ENCODE assay signal across 8 cellular contexts in the genomic region with DNA sequence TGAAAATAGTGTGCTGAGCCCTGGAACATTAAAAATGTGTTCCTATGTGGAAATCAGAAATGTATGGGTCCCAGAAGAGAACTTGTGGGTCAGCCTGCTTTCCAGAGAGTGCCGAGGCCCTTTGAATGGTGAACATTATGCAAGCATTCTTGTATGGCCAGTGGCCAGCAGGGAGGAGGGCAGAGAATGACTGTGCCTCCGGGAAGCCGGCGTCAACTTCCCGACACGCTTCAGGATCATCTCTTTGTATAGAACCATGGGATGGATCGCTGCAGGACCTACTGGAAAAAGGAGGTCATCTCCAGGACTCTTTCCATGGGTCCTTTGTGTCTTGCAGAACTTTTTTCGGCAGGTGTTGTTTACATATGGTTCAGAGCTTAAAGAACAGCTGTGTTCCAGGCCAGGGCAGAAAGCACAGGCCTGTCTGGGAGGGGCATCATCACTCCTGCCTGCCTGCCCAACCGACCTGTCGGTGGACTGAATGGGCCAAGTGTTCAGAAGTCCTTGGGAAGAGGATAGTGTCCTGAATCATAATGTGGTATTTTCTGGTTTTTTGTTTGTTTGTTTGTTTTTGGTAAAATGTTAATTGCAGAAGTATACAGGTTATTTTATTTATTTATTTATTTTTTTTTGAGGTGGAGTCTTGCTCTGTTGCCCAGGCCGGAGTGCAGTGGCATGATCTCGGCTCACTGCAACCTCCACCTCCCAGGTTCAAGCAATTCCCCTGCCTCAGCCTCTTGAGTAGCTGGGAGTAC. TPM values are rescaled to one million over a fixed set of nuclear protein-coding genes. Genes with fewer than 3 reads are reported as not detected.
DNase-seq lines count a peak whose midpoint lies in the region; ATAC-seq and TF ChIP-seq lines count a peak whose summit lies in the region.

No MANE protein-coding gene starts in this region.

- peaks cover 98% of the 10 kb centered on the region for H3K79me2 ChIP-seq in DND-41 (ENCODE audit: insufficient read depth, low read length)

- peak overlapping the region; percentile 59 for H3K4me3 Mint-ChIP-seq in chondrocyte (ENCODE audit: unreplicated experiment)
- H3K4me3 Mint-ChIP-seq in stimulated activated effector memory CD8-positive, alpha-beta T cell treated with anti-CD3 and anti-CD28 coated beads, Interleukin-12 subunit alpha, Interleukin-12 subunit beta, amount 100 ng/mL, for 72 hours = no peak overlapping the region

- H3K9ac ChIP-seq in DND-41 (ENCODE audit: low read depth, low read length) = no peak overlapping the region

- peaks cover 29% of the 10 kb centered on the region for H3K36me3 ChIP-seq in DND-41 (ENCODE audit: insufficient read depth, low read length)

- peaks cover 89% of the 10 kb centered on the region for H3K4me1 Mint-ChIP-seq in chondrocyte (ENCODE audit: low read depth)
- peaks cover 80% of the 10 kb centered on the region for H3K4me1 Mint-ChIP-seq in stimulated activated effector memory CD8-positive, alpha-beta T cell treated with anti-CD3 and anti-CD28 coated beads, Interleukin-12 subunit alpha, Interleukin-12 subunit beta, amount 100 ng/mL, for 72 hours

- no peaks in the 10 kb centered on the region for H3K9me3 ChIP-seq in DND-41 (ENCODE audit: insufficient read depth, low read length, severe bottlenecking)

- DNase-seq in DND-41 = no peak
- peak; percentile 84 for DNase-seq in NCI-H524 treated with DMSO at 0.1 percent for 48 hours (lab: John Stamatoyannopoulos, UW)
- DNase-seq in chondrocyte (ENCODE audit: low spot score) = no peak
- DNase-seq in left colon = peak; percentile 76 to 84
- no peak for DNase-seq in stimulated activated effector memory CD8-positive, alpha-beta T cell treated with anti-CD3 and anti-CD28 coated beads, Interleukin-12 subunit alpha, Interleukin-12 subunit beta, amount 100 ng/mL, for 72 hours (ENCODE audit: low spot score in 2 of 2)
- DNase-seq in stimulated activated naive CD4-positive, alpha-beta T cell (lab: John Stamatoyannopoulos, UW) = no peak

- no peak overlapping the region for H3K27ac ChIP-seq in DND-41 (ENCODE audit: low read length)

- no peaks in the 10 kb centered on the region for H3K27me3 Mint-ChIP-seq in chondrocyte (ENCODE audit: low read depth)

- 0 out of 2 replicates have a peak overlapping the region, but pooled peaks have one; percentile 10 for H3K4me2 ChIP-seq in DND-41 (ENCODE audit: insufficient read depth, low read length)

- no peak overlapping the region for H3K4me3 ChIP-seq in DND-41 (ENCODE audit: low read depth in 1 of 2, low read length in 2 of 2)

- no peak for ATAC-seq in DND-41 (ENCODE audit: insufficient read depth, low read depth)
- peak; percentile 80 for ATAC-seq in left colon
- no peak for ATAC-seq in stimulated activated effector memory CD8-positive, alpha-beta T cell treated with anti-CD3 and anti-CD28 coated beads, Interleukin-12 subunit alpha, Interleukin-12 subunit beta, amount 100 ng/mL, for 72 hours
- no peak for ATAC-seq in GM21825 (IDR thresholded peaks at IDR 0.05; ENCODE audit: unreplicated experiment)
- ATAC-seq in HG03280 (IDR thresholded peaks at IDR 0.05; ENCODE audit: unreplicated experiment) = no peak

- H4K20me1 ChIP-seq in DND-41 (ENCODE audit: insufficient read depth, low read length) = peaks cover 92% of the 10 kb centered on the region

- TF ChIP-seq CTCF in DND-41 (IDR thresholded peaks at IDR 0.05; ENCODE audit: borderline replicate concordance, extremely low read depth, low read length, poor library complexity, severe bottlenecking) (no peak), chondrocyte (IDR thresholded peaks at IDR 0.05) (no peak)

- H3K4me1 ChIP-seq in DND-41 (ENCODE audit: insufficient read depth, low read length) = peaks cover 26% of the 10 kb centered on the region

- H3K27ac Mint-ChIP-seq in chondrocyte (ENCODE audit: unreplicated experiment) = peak overlapping the region; percentile 95
- peak overlapping the region; percentile 37 for H3K27ac Mint-ChIP-seq in stimulated activated effector memory CD8-positive, alpha-beta T cell treated with anti-CD3 and anti-CD28 coated beads, Interleukin-12 subunit alpha, Interleukin-12 subunit beta, amount 100 ng/mL, for 72 hours

- intact Hi-C loops in left colon (cut with DNase I, micrococcal nuclease) = no loop called here

- no peaks in the 10 kb centered on the region for H3K9me3 Mint-ChIP-seq in chondrocyte (ENCODE audit: low read depth)
- H3K9me3 Mint-ChIP-seq in stimulated activated effector memory CD8-positive, alpha-beta T cell treated with anti-CD3 and anti-CD28 coated beads, Interleukin-12 subunit alpha, Interleukin-12 subunit beta, amount 100 ng/mL, for 72 hours = no peaks in the 10 kb centered on the region

- H3K36me3 Mint-ChIP-seq in chondrocyte (ENCODE audit: low read depth) = no peaks in the 10 kb centered on the region
- peaks cover 72% of the 10 kb centered on the region for H3K36me3 Mint-ChIP-seq in stimulated activated effector memory CD8-positive, alpha-beta T cell treated with anti-CD3 and anti-CD28 coated beads, Interleukin-12 subunit alpha, Interleukin-12 subunit beta, amount 100 ng/mL, for 72 hours

- no peak overlapping the region for H2AFZ ChIP-seq in DND-41 (ENCODE audit: low read depth, low read length)

- H3K27me3 ChIP-seq in DND-41 (ENCODE audit: insufficient read depth, low read length, poor library complexity) = no peaks in the 10 kb centered on the region

RNA-seq across cellular contexts. Expression of a gene that starts 9.0 kb away (rescaled TPM):
- total RNA-seq in chondrocyte (233 to 235 TPM (median 235 TPM) in 3 replicates), left colon (100 to 1,000 TPM; 110 to 114 TPM)

Comparison
In these comparisons a context has a peak if more than half of its experiments do, and no peak if none do; other contexts are left out.
1. DNase-seq: peak in NCI-H524 treated with DMSO at 0.1 percent for 48 hours (single experiment) and left colon (2 of 2); none in DND-41 (single experiment), chondrocyte (single experiment), stimulated activated effector memory CD8-positive, alpha-beta T cell treated with anti-CD3 and anti-CD28 coated beads, Interleukin-12 subunit alpha, Interleukin-12 subunit beta, amount 100 ng/mL, for 72 hours (0 of 2) and stimulated activated naive CD4-positive, alpha-beta T cell (0 of 6).